ENCODE assay signal across 13 cellular contexts in genomic region chr21:34989337-34990151, GRCh38. TPM values are rescaled to one million over a fixed set of nuclear protein-coding genes. Genes with fewer than 3 reads are reported as not detected.
A peak's percentile ranks its signal among the peaks of the same experiment; 100 is the strongest.
DNase-seq lines count a peak whose midpoint lies in the region; ATAC-seq and TF ChIP-seq lines count a peak whose summit lies in the region.
"Had no signal": no experiment of that assay in that cellular context is flagged by ENCODE, and none has a peak within 500 bp of the region (broad histone marks: within the 10 kb centered on the region; RNA-seq: fewer than 3 reads in every experiment).

No MANE protein-coding gene starts in this region.

- H3K36me3 Mint-ChIP-seq in CD4-positive, alpha-beta T cell (ENCODE audit: low read depth), result peaks cover 30% of the 10 kb centered on the region
- H3K36me3 Mint-ChIP-seq in activated T-helper 1 cell treated with anti-CD3 and anti-CD28 coated beads, Interleukin-12 subunit alpha, Interleukin-12 subunit beta, Interleukin-2, Interleukin-4 antibody, amounts not matched to agents 30 ng/mL and 10 ng/mL and 1 ng/mL, durations not matched to agents 14 hours and 24 hours and 36 hours (ENCODE audit: low read depth), result peaks cover 19% of the 10 kb centered on the region
- H3K36me3 Mint-ChIP-seq in natural killer cell treated with Interleukin-12 subunit alpha and Interleukin-12 subunit beta and Interleukin-15 and Interleukin-18, amount 100 ng/mL, for 72 hours, result peaks cover 5% of the 10 kb centered on the region
- H3K36me3 Mint-ChIP-seq in type B pancreatic cell, result no peaks in the 10 kb centered on the region
- H3K36me3 Mint-ChIP-seq: IgD-negative memory B cell had no signal

- no peaks in the 10 kb centered on the region for H3K27me3 Mint-ChIP-seq in CD4-positive, alpha-beta T cell
- H3K27me3 Mint-ChIP-seq in activated T-helper 1 cell treated with anti-CD3 and anti-CD28 coated beads, Interleukin-12 subunit alpha, Interleukin-12 subunit beta, Interleukin-2, Interleukin-4 antibody, amounts not matched to agents 30 ng/mL and 10 ng/mL and 1 ng/mL, durations not matched to agents 14 hours and 24 hours and 36 hours (ENCODE audit: insufficient read depth), result no peaks in the 10 kb centered on the region
- no peaks in the 10 kb centered on the region for H3K27me3 Mint-ChIP-seq in natural killer cell treated with Interleukin-12 subunit alpha and Interleukin-12 subunit beta and Interleukin-15 and Interleukin-18, amount 100 ng/mL, for 72 hours
- peaks cover 39% of the 10 kb centered on the region for H3K27me3 Mint-ChIP-seq in type B pancreatic cell

- H3K4me3 Mint-ChIP-seq in CD4-positive, alpha-beta T cell, result peak overlapping the region; percentile 47
- H3K4me3 Mint-ChIP-seq in activated T-helper 1 cell treated with anti-CD3 and anti-CD28 coated beads, Interleukin-12 subunit alpha, Interleukin-12 subunit beta, Interleukin-2, Interleukin-4 antibody, amounts not matched to agents 30 ng/mL and 10 ng/mL and 1 ng/mL, durations not matched to agents 14 hours and 24 hours and 36 hours, result peak overlapping the region; percentile 17
- H3K4me3 Mint-ChIP-seq in natural killer cell treated with Interleukin-12 subunit alpha and Interleukin-12 subunit beta and Interleukin-15 and Interleukin-18, amount 100 ng/mL, for 72 hours, result peak overlapping the region; percentile 87
- H3K4me3 Mint-ChIP-seq in type B pancreatic cell, result no peak overlapping the region

- H3K9me3 Mint-ChIP-seq in CD4-positive, alpha-beta T cell, result no peaks in the 10 kb centered on the region
- H3K9me3 Mint-ChIP-seq in activated T-helper 1 cell treated with anti-CD3 and anti-CD28 coated beads, Interleukin-12 subunit alpha, Interleukin-12 subunit beta, Interleukin-2, Interleukin-4 antibody, amounts not matched to agents 30 ng/mL and 10 ng/mL and 1 ng/mL, durations not matched to agents 14 hours and 24 hours and 36 hours, result no peaks in the 10 kb centered on the region
- H3K9me3 Mint-ChIP-seq in natural killer cell treated with Interleukin-12 subunit alpha and Interleukin-12 subunit beta and Interleukin-15 and Interleukin-18, amount 100 ng/mL, for 72 hours, result no peaks in the 10 kb centered on the region
- no peaks in the 10 kb centered on the region for H3K9me3 Mint-ChIP-seq in type B pancreatic cell
- H3K9me3 Mint-ChIP-seq: IgD-negative memory B cell had no signal

- POLR2A ChIA-PET in CD4-positive, alpha-beta T cell (lab: Charles Lee), result interaction anchor here (0.6 to 4.6 kb wide), 15 partner anchors 10 to 102 kb away, joined by 3 to 36 read pairs (median 6); no protein-coding TSS in a partner anchor

- H3K4me3 ChIP-seq in coronary artery, result no peak overlapping the region
- H3K4me3 ChIP-seq: ascending aorta, lower lobe of right lung had no signal

- H3K27me3 ChIP-seq in CD4-positive, alpha-beta T cell (ENCODE audit: control insufficient read depth, insufficient read depth, low read length), result no peaks in the 10 kb centered on the region
- H3K27me3 ChIP-seq: ascending aorta had no signal

- no peak overlapping the region for H3K27ac Mint-ChIP-seq in CD4-positive, alpha-beta T cell
- peak overlapping the region; percentile 74 for H3K27ac Mint-ChIP-seq in activated T-helper 1 cell treated with anti-CD3 and anti-CD28 coated beads, Interleukin-12 subunit alpha, Interleukin-12 subunit beta, Interleukin-2, Interleukin-4 antibody, amounts not matched to agents 30 ng/mL and 10 ng/mL and 1 ng/mL, durations not matched to agents 14 hours and 24 hours and 36 hours
- peak overlapping the region; percentile 91 to 95 for H3K27ac Mint-ChIP-seq in natural killer cell treated with Interleukin-12 subunit alpha and Interleukin-12 subunit beta and Interleukin-15 and Interleukin-18, amount 100 ng/mL, for 72 hours
- no peak overlapping the region for H3K27ac Mint-ChIP-seq in type B pancreatic cell

- no peak for TF ChIP-seq CTCF in CD4-positive, alpha-beta T cell (IDR thresholded peaks at IDR 0.05)
- TF ChIP-seq CTCF in type B pancreatic cell (conservative IDR thresholded peaks at IDR 0.05) (no peak), coronary artery (IDR thresholded peaks at IDR 0.05) (no peak)

- intact Hi-C loops in CD4-positive, alpha-beta T cell (cut with DNase I, micrococcal nuclease), result loop anchor here (5.0 kb wide), 3 partner anchors 38 to 58 kb away; partner anchors contain the start of gene RUNX1 (in 1 of the 2)
- intact Hi-C loops in activated T-helper 1 cell treated with anti-CD3 and anti-CD28 coated beads, Interleukin-12 subunit alpha, Interleukin-12 subunit beta, Interleukin-2, Interleukin-4 antibody, amounts not matched to agents 30 ng/mL and 10 ng/mL and 1 ng/mL, durations not matched to agents 14 hours and 24 hours and 36 hours (cut with micrococcal nuclease), result loop anchor here (1.0 to 10.0 kb wide), 6 partner anchors 10 to 1075 kb away; partner anchors contain the start of gene SETD4

- peaks cover 73% of the 10 kb centered on the region for H3K4me1 Mint-ChIP-seq in CD4-positive, alpha-beta T cell (ENCODE audit: low read depth)
- H3K4me1 Mint-ChIP-seq in activated T-helper 1 cell treated with anti-CD3 and anti-CD28 coated beads, Interleukin-12 subunit alpha, Interleukin-12 subunit beta, Interleukin-2, Interleukin-4 antibody, amounts not matched to agents 30 ng/mL and 10 ng/mL and 1 ng/mL, durations not matched to agents 14 hours and 24 hours and 36 hours (ENCODE audit: low read depth), result peaks cover 68% of the 10 kb centered on the region
- H3K4me1 Mint-ChIP-seq in natural killer cell treated with Interleukin-12 subunit alpha and Interleukin-12 subunit beta and Interleukin-15 and Interleukin-18, amount 100 ng/mL, for 72 hours (ENCODE audit: low read depth in 2 of 2), result peaks cover 68 to 71% of the 10 kb centered on the region in 2 donors
- H3K4me1 Mint-ChIP-seq in type B pancreatic cell (ENCODE audit: unreplicated experiment), result peaks cover 11% of the 10 kb centered on the region

- ATAC-seq in CD4-positive, alpha-beta T cell (ENCODE audit: poor library complexity), result peak; percentile 13
- peak; percentile 83 to 88 for ATAC-seq in natural killer cell treated with Interleukin-12 subunit alpha and Interleukin-12 subunit beta and Interleukin-15 and Interleukin-18, amount 100 ng/mL, for 72 hours
- no peak for ATAC-seq in GM21515 (IDR thresholded peaks at IDR 0.05; ENCODE audit: unreplicated experiment)
- ATAC-seq in GM18502 (IDR thresholded peaks at IDR 0.05; ENCODE audit: poor library complexity, unreplicated experiment), result no peak
- ATAC-seq: lower lobe of right lung had no signal

- no peaks in the 10 kb centered on the region for H3K9me3 ChIP-seq in CD4-positive, alpha-beta T cell (ENCODE audit: control insufficient read depth, low read length)
- H3K9me3 ChIP-seq: ascending aorta, lower lobe of right lung had no signal

- H3K27ac ChIP-seq in CD4-positive, alpha-beta T cell (ENCODE audit: low read depth, low read length), result no peak overlapping the region
- no peak overlapping the region for H3K27ac ChIP-seq in coronary artery
- H3K27ac ChIP-seq: ascending aorta, lower lobe of right lung had no signal

- CTCF ChIA-PET in CD4-positive, alpha-beta T cell (lab: Charles Lee), result interaction anchor here (0.8 to 3.3 kb wide), 13 partner anchors 15 to 411 kb away, joined by 3 to 20 read pairs (median 4); no protein-coding TSS in a partner anchor

- no peak for DNase-seq in CD4-positive, alpha-beta T cell
- peak; percentile 44 for DNase-seq in GOT3 (lab: John Stamatoyannopoulos, UW)
- peak; percentile 37 for DNase-seq in activated T-helper 1 cell treated with anti-CD3 and anti-CD28 coated beads, Interleukin-12 subunit alpha, Interleukin-12 subunit beta, Interleukin-2, Interleukin-4 antibody, amounts not matched to agents 30 ng/mL and 10 ng/mL and 1 ng/mL, durations not matched to agents 14 hours and 24 hours and 36 hours (ENCODE audit: low spot score)
- DNase-seq in natural killer cell treated with Interleukin-12 subunit alpha and Interleukin-12 subunit beta and Interleukin-15 and Interleukin-18, amount 100 ng/mL, for 72 hours (ENCODE audit: low spot score), result peak; percentile 72
- no peak for DNase-seq in type B pancreatic cell (ENCODE audit: extremely low spot score, unreplicated experiment)
- no peak for DNase-seq in coronary artery (ENCODE audit: low spot score)
- DNase-seq: lower lobe of right lung, NCI-H345, SW 1271 had no signal

RNA-seq across cellular contexts. Expression of gene RUNX1, which starts 59.6 kb away (rescaled TPM):
- total RNA-seq in CD4-positive, alpha-beta T cell, result 10 to 100 TPM; 71.7 to 74.3 TPM
- total RNA-seq in activated T-helper 1 cell treated with anti-CD3 and anti-CD28 coated beads, Interleukin-12 subunit alpha, Interleukin-12 subunit beta, Interleukin-2, Interleukin-4 antibody, amounts not matched to agents 30 ng/mL and 10 ng/mL and 1 ng/mL, durations not matched to agents 14 hours and 24 hours and 36 hours, result 112 and 116 TPM in 2 replicates
- total RNA-seq in natural killer cell treated with Interleukin-12 subunit alpha and Interleukin-12 subunit beta and Interleukin-15 and Interleukin-18, amount 100 ng/mL, for 72 hours, result 100 to 1,000 TPM in 1 of 2 donors, 10 to 100 TPM in 1; 67.8 to 121 TPM
- 11.9 and 14.2 TPM in 2 replicates for total RNA-seq in type B pancreatic cell (ENCODE audit: low replicate concordance)

Comparison
In these comparisons a context has a peak if more than half of its experiments do, and no peak if none do; other contexts are left out.
1. ATAC-seq: peak in CD4-positive, alpha-beta T cell (single experiment) and natural killer cell treated with Interleukin-12 subunit alpha and Interleukin-12 subunit beta and Interleukin-15 and Interleukin-18, amount 100 ng/mL, for 72 hours (2 of 2); none in GM21515 (single experiment) and GM18502 (single experiment).
2. DNase-seq: peak in GOT3 (single experiment), activated T-helper 1 cell treated with anti-CD3 and anti-CD28 coated beads, Interleukin-12 subunit alpha, Interleukin-12 subunit beta, Interleukin-2, Interleukin-4 antibody, amounts not matched to agents 30 ng/mL and 10 ng/mL and 1 ng/mL, durations not matched to agents 14 hours and 24 hours and 36 hours (single experiment) and natural killer cell treated with Interleukin-12 subunit alpha and Interleukin-12 subunit beta and Interleukin-15 and Interleukin-18, amount 100 ng/mL, for 72 hours (single experiment); none in CD4-positive, alpha-beta T cell (0 of 10), type B pancreatic cell (single experiment) and coronary artery (single experiment).
3. H3K27ac Mint-ChIP-seq: peak in activated T-helper 1 cell treated with anti-CD3 and anti-CD28 coated beads, Interleukin-12 subunit alpha, Interleukin-12 subunit beta, Interleukin-2, Interleukin-4 antibody, amounts not matched to agents 30 ng/mL and 10 ng/mL and 1 ng/mL, durations not matched to agents 14 hours and 24 hours and 36 hours (single experiment) and natural killer cell treated with Interleukin-12 subunit alpha and Interleukin-12 subunit beta and Interleukin-15 and Interleukin-18, amount 100 ng/mL, for 72 hours (2 of 2); none in CD4-positive, alpha-beta T cell (single experiment) and type B pancreatic cell (single experiment).